1 cellular context compared by ENCODE assay signal in genomic region chr2:233365861-233366520, GRCh38.
TF ChIP-seq lines count a peak whose summit lies in the region.

No MANE protein-coding gene starts in this region.

TF ChIP-seq in HepG2, 621 proteins besides CTCF, POLR2A, EP300 and RAD21:
- no peak for TF ChIP-seq SCMH1 (CRISPR knock-in tag; IDR thresholded peaks at IDR 0.05; ENCODE audit: borderline replicate concordance)
- no peak for TF ChIP-seq RFXANK (CRISPR knock-in tag; IDR thresholded peaks at IDR 0.05)
TF ChIP-seq in HepG2: peak in this region for 0.
